In the genomic region with DNA sequence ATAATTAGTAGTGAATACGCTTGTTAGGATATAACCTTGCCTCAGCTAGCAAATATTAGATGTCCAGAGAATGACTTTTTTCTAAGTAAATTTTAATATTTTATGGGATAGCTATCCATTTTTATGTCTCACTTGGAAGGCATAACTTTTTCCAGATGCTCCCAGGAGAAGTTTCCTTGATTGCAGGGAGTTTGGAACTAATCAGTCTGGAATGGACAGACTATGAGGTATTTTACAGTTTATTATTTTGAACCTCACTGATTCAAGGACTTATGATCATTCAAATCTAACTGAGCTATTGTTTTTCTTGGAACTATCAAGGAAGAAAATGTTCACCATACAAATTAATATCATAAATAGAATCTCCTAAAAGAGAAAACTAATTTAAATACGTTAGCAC, we compare ENCODE assay signal across 1 cellular context.
TF ChIP-seq lines count a peak whose summit lies in the region.

No MANE protein-coding gene starts in this region.

TF ChIP-seq in HepG2, 621 proteins besides CTCF, POLR2A, EP300 and RAD21 (continued from another document):
- TF ChIP-seq MAFG (CRISPR knock-in tag; IDR thresholded peaks at IDR 0.05) (no peak), KDM4B (CRISPR knock-in tag; IDR thresholded peaks at IDR 0.05) (no peak), CBX5 (CRISPR knock-in tag; IDR thresholded peaks at IDR 0.05; ENCODE audit: borderline replicate concordance) (no peak), SCMH1 (CRISPR knock-in tag; IDR thresholded peaks at IDR 0.05; ENCODE audit: borderline replicate concordance) (no peak), KDM2A (CRISPR knock-in tag; IDR thresholded peaks at IDR 0.05; ENCODE audit: borderline replicate concordance, low read depth) (no peak)
- TF ChIP-seq, protein P1, sequence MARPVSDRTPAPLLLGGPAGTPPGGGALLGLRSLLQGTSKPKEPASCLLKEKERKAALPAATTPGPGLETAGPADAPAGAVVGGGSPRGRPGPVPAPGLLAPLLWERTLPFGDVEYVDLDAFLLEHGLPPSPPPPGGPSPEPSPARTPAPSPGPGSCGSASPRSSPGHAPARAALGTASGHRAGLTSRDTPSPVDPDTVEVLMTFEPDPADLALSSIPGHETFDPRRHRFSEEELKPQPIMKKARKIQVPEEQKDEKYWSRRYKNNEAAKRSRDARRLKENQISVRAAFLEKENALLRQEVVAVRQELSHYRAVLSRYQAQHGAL (CRISPR knock-in tag; IDR thresholded peaks at IDR 0.05; ENCODE audit: not compliant biosample characterization), result no peak
